14 cellular contexts compared by ENCODE assay signal in the genomic region with DNA sequence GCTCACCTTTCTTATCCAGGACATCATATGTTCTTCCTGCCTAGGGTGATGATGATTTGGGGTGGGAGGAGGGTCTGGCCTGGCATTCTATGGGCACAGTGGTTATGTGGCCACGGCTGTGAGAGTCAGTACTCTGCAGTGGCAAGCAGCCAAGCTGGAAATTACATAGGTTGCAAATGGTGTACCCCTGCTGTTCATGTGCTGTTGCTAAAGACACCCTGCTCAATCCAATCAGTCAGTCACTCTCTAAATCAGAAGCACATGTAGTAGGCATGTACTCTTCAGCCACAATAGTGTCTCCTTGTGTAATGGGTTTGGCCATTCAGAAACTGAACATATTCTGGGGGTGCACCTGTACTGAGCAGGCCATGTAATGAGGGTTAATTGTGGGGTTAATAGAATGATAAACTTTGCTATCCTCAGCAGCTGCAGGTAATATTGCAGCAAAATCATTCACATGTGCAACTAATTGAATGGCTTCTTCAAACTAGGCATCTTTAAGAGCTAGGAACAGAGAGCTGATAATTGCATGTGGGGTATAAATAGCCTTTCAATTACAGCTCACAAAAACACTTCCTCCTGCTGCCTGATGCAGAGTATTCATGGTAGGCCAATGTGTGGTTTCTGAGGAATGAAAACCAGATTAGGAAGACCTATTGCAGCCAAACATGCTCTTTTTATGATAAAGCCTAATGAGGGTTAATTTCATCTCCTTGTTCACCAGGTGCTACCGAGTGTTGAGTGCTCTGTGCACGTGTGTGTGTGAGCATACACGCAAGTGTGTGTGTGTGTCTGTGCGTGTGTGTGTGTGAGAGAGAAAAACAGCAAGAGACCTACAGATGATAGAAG.
A peak's percentile ranks its signal among the peaks of the same experiment; 100 is the strongest.
DNase-seq lines count a peak whose midpoint lies in the region; ATAC-seq and TF ChIP-seq lines count a peak whose summit lies in the region.
"Had no signal": no experiment of that assay in that cellular context is flagged by ENCODE, and none has a peak within 500 bp of the region (broad histone marks: within the 10 kb centered on the region; RNA-seq: fewer than 3 reads in every experiment).

No MANE protein-coding gene starts in this region.

- no peak overlapping the region for H3K4me3 Mint-ChIP-seq in endothelial cell (ENCODE audit: unreplicated experiment)
- H3K4me3 Mint-ChIP-seq: memory B cell had no signal

- H3K9me3 ChIP-seq in adrenal gland (replicated peaks in 1 of 3) = no peaks in the 10 kb centered on the region
- H3K9me3 ChIP-seq: tibial nerve had no signal

- H3K27ac ChIP-seq in adrenal gland = no peak overlapping the region
- H3K27ac ChIP-seq: tibial nerve had no signal

- ATAC-seq in left ventricle myocardium superior = peak; percentile 42
- ATAC-seq in Right ventricle myocardium inferior = no peak

- H3K4me3 ChIP-seq in choroid plexus epithelial cell (ENCODE audit: low read depth, low read length) (no peak overlapping the region), adrenal gland (no peak overlapping the region)
- H3K4me3 ChIP-seq: tibial nerve had no signal

- peaks cover 2% of the 10 kb centered on the region for H3K27me3 Mint-ChIP-seq in endothelial cell (ENCODE audit: unreplicated experiment)
- H3K27me3 Mint-ChIP-seq: memory B cell had no signal

- TF ChIP-seq CTCF in choroid plexus epithelial cell (conservative IDR thresholded peaks at IDR 0.05; ENCODE audit: low read depth, low read length) = no peak
- TF ChIP-seq CTCF in endothelial cell (IDR thresholded peaks at IDR 0.05; ENCODE audit: unreplicated experiment) = no peak
- no peak for TF ChIP-seq CTCF in adrenal gland (IDR thresholded peaks at IDR 0.05)
- TF ChIP-seq CTCF in GM13977 (IDR thresholded peaks at IDR 0.05; ENCODE audit: extremely low read depth, insufficient read depth, missing control alignments) = no peak

- in situ Hi-C loops in GM13977 (cut with MboI; ENCODE audit: low pct_unique_long_range_greater_than_20kb, low sequenced_read_pairs, unreplicated experiment) = no loop called here

- H3K27ac Mint-ChIP-seq in endothelial cell (ENCODE audit: unreplicated experiment) = no peak overlapping the region
- H3K27ac Mint-ChIP-seq: memory B cell had no signal

- H3K27me3 ChIP-seq in adrenal gland = no peaks in the 10 kb centered on the region
- H3K27me3 ChIP-seq: tibial nerve had no signal

- no peaks in the 10 kb centered on the region for H3K36me3 ChIP-seq in adrenal gland (replicated peaks in 1 of 2)
- H3K36me3 ChIP-seq: tibial nerve had no signal

- H3K4me1 ChIP-seq in adrenal gland (replicated peaks in 1 of 2) = peaks cover 0 to 4% of the 10 kb centered on the region in 2 donors

- H3K4me1 Mint-ChIP-seq in endothelial cell (ENCODE audit: unreplicated experiment) = no peaks in the 10 kb centered on the region
- H3K4me1 Mint-ChIP-seq: memory B cell had no signal

- no peaks in the 10 kb centered on the region for H3K36me3 Mint-ChIP-seq in endothelial cell (ENCODE audit: low read depth, unreplicated experiment)
- H3K36me3 Mint-ChIP-seq: memory B cell had no signal

- H3K9me3 Mint-ChIP-seq in endothelial cell (ENCODE audit: unreplicated experiment) = no peaks in the 10 kb centered on the region
- H3K9me3 Mint-ChIP-seq: memory B cell had no signal

- no peak for TF ChIP-seq POLR2A in adrenal gland (IDR thresholded peaks at IDR 0.05)

- 73 to 91% (median 83%) methylated on average over 4 to 5 of the region's 5 CpGs for whole genome bisulfite sequencing in adrenal gland, 4 donors

- DNase-seq in left ventricle myocardium superior = no peak
- no peak for DNase-seq in Right ventricle myocardium inferior (ENCODE audit: missing footprints)
- DNase-seq in NCI-H2107 treated with DMSO at 0.1 percent for 48 hours (lab: John Stamatoyannopoulos, UW; ENCODE audit: unreplicated experiment) = peak; percentile 89
- peak; percentile 82 for DNase-seq in choroid plexus epithelial cell (ENCODE audit: low read depth)
- no peak for DNase-seq in endothelial cell (ENCODE audit: low spot score)
- DNase-seq in NCI-H2029 (lab: John Stamatoyannopoulos, UW) = no peak
- DNase-seq in adrenal gland = no peak
- DNase-seq in GM13977 (ENCODE audit: low spot score) = no peak
- DNase-seq: ACHN; activated CD4-positive, alpha-beta T cell treated with anti-CD3 and anti-CD28 coated beads, Interleukin-2, amount 50 U/mL, for 4 hours; DND-41; hypothalamus had no signal

- intact Hi-C loops in left ventricle myocardium superior (cut with micrococcal nuclease) (no loop called here), Right ventricle myocardium inferior (cut with DNase I) (no loop called here), adrenal gland (cut with DNase I) (no loop called here)

Comparison
In these comparisons a context has a peak if more than half of its experiments do, and no peak if none do; other contexts are left out.
1. DNase-seq: peak in NCI-H2107 treated with DMSO at 0.1 percent for 48 hours (single experiment) and choroid plexus epithelial cell (single experiment); none in left ventricle myocardium superior (single experiment), Right ventricle myocardium inferior (single experiment), endothelial cell (single experiment), NCI-H2029 (single experiment), adrenal gland (0 of 7) and GM13977 (single experiment).